In genomic region chr17:7854851-7855642, GRCh38 we compare ENCODE assay signal across 8 cellular contexts. TPM values are rescaled to one million over a fixed set of nuclear protein-coding genes. Genes with fewer than 3 reads are reported as not detected.
DNase-seq lines count a peak whose midpoint lies in the region; ATAC-seq, FAIRE-seq and TF ChIP-seq lines count a peak whose summit lies in the region.

TMEM88 (plus strand) TSS chr17:7855066; CDS start chr17:7855075, 9 bp downstream.

- peaks cover 40% of the 10 kb centered on the region for H3K4me1 Mint-ChIP-seq in stimulated activated naive CD8-positive, alpha-beta T cell treated with anti-CD3 and anti-CD28 coated beads, Interleukin-15, Interleukin-2, amounts not matched to agents 100 ng/mL and 50 ng/mL, for 24 hours (ENCODE audit: low read depth)

- DNase-seq in stimulated activated naive CD8-positive, alpha-beta T cell treated with anti-CD3 and anti-CD28 coated beads, Interleukin-15, Interleukin-2, amounts not matched to agents 100 U/mL and 50 U/mL, for 24 hours: no peak
- DNase-seq in dermis microvascular lymphatic vessel endothelial cell (ENCODE audit: low read depth in 2 of 2) (peak in 1 of 2 donors; percentile 37), mucosa of descending colon (peak; percentile 29 to 69 (median 64)), GM12892 (ENCODE audit: insufficient read length) (no peak), nucleus accumbens (lab: John Stamatoyannopoulos, UW) (no peak)

- peaks cover 15% of the 10 kb centered on the region for H3K36me3 ChIP-seq in mucosa of descending colon (ENCODE audit: low read depth)

- no peaks in the 10 kb centered on the region for H3K9me3 Mint-ChIP-seq in stimulated activated naive CD8-positive, alpha-beta T cell treated with anti-CD3 and anti-CD28 coated beads, Interleukin-15, Interleukin-2, amounts not matched to agents 100 ng/mL and 50 ng/mL, for 24 hours

- no peaks in the 10 kb centered on the region for H3K9me3 ChIP-seq in mucosa of descending colon

- H3K4me1 ChIP-seq in mucosa of descending colon (ENCODE audit: low read depth): peaks cover 43% of the 10 kb centered on the region

- H3K4me3 ChIP-seq in mucosa of descending colon: no peak within 1 kb of the TSS

- peaks cover 40% of the 10 kb centered on the region for H3K36me3 Mint-ChIP-seq in stimulated activated naive CD8-positive, alpha-beta T cell treated with anti-CD3 and anti-CD28 coated beads, Interleukin-15, Interleukin-2, amounts not matched to agents 100 ng/mL and 50 ng/mL, for 24 hours (ENCODE audit: low read depth)

- intact Hi-C loops in mucosa of descending colon (cut with DNase I, micrococcal nuclease): no loop called here

- no peak for TF ChIP-seq POLR2A in GM12892 (IDR thresholded peaks at IDR 0.05; ENCODE audit: low read depth, low read length)

- H3K27me3 Mint-ChIP-seq in stimulated activated naive CD8-positive, alpha-beta T cell treated with anti-CD3 and anti-CD28 coated beads, Interleukin-15, Interleukin-2, amounts not matched to agents 100 ng/mL and 50 ng/mL, for 24 hours: no peaks in the 10 kb centered on the region

- no peak for TF ChIP-seq CTCF in mucosa of descending colon (IDR thresholded peaks at IDR 0.05)

- FAIRE-seq in GM12892 (lab: Jason Lieb, UNC): no peak

- H3K27ac Mint-ChIP-seq in stimulated activated naive CD8-positive, alpha-beta T cell treated with anti-CD3 and anti-CD28 coated beads, Interleukin-15, Interleukin-2, amounts not matched to agents 100 ng/mL and 50 ng/mL, for 24 hours: peak within 1 kb of the TSS; percentile 78

- peak within 1 kb of the TSS; percentile 10 for H3K4me3 Mint-ChIP-seq in stimulated activated naive CD8-positive, alpha-beta T cell treated with anti-CD3 and anti-CD28 coated beads, Interleukin-15, Interleukin-2, amounts not matched to agents 100 ng/mL and 50 ng/mL, for 24 hours

- no peak for ATAC-seq in stimulated activated naive CD8-positive, alpha-beta T cell treated with anti-CD3 and anti-CD28 coated beads, Interleukin-15, Interleukin-2, amounts not matched to agents 100 U/mL and 50 U/mL, for 24 hours
- ATAC-seq in mucosa of descending colon (no peak), HG02884 (IDR thresholded peaks at IDR 0.05; ENCODE audit: unreplicated experiment) (no peak), HG02642 (IDR thresholded peaks at IDR 0.05; ENCODE audit: poor library complexity, unreplicated experiment) (no peak)

RNA-seq across cellular contexts. Expression of gene TMEM88, which starts in this region (rescaled TPM):
- total RNA-seq in dermis microvascular lymphatic vessel endothelial cell (11.6 and 17.2 TPM in 2 replicates), mucosa of descending colon (1 to 10 TPM; 3.5 to 8.5 (median 6.9) TPM)
- polyA plus RNA-seq in GM12892 (2012; ENCODE audit: missing spikeins): 0.76 TPM

Comparison
In these comparisons a context has a peak if more than half of its experiments do, and no peak if none do; other contexts are left out.
1. DNase-seq: peak in mucosa of descending colon (3 of 3); none in stimulated activated naive CD8-positive, alpha-beta T cell treated with anti-CD3 and anti-CD28 coated beads, Interleukin-15, Interleukin-2, amounts not matched to agents 100 U/mL and 50 U/mL, for 24 hours (single experiment), GM12892 (single experiment) and nucleus accumbens (0 of 56).